ENCODE assay signal across 8 cellular contexts in the genomic region with DNA sequence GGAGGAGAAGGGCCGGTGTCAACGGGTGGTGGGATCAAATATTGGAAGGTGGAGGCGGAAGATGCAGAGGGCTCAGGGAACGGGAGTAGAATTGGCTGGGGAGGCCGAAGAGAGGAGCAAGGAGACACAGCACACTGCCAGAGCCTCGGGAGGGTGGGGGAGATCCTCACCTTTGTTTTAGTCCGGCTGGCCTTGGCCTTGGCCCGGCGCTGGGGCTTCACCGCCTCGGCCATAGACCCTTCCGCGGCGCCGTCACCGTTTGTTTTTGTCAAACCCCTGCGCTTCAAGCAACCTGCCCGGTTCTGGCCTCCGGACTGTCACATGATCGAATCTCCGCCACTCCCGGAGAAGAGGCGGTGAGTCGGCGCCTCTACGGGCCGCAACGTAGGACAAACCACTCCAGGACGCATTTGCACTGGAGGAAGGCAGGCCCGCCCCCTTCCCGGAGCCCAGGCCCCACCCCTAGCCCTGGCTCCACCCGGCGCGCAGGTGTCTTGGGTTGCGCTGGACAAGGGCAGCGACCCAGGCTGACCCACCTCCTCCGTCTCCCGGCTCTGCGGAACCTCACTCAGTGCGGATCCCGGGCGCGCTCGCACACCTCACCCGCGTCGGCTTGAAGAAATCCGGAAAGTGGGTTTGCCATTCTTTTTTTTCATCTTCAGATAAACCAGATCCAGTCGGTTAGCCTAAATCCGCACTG. TPM values are rescaled to one million over a fixed set of nuclear protein-coding genes. Genes with fewer than 3 reads are reported as not detected.
A peak's percentile ranks its signal among the peaks of the same experiment; 100 is the strongest.
DNase-seq lines count a peak whose midpoint lies in the region; ATAC-seq, FAIRE-seq and TF ChIP-seq lines count a peak whose summit lies in the region.

TSS of gene EPG5 (minus strand) at position 323 of the 700 bp plus-strand sequence. CDS start at position 233, 90 bp downstream.

- H3K9me3 Mint-ChIP-seq in activated naive CD8-positive, alpha-beta T cell treated with anti-CD3 and anti-CD28 coated beads, Interleukin-2, amount 50 U/mL, for 24 hours, result no peaks in the 10 kb centered on the region

- H3K4me3 Mint-ChIP-seq in activated naive CD8-positive, alpha-beta T cell treated with anti-CD3 and anti-CD28 coated beads, Interleukin-2, amount 50 U/mL, for 24 hours, result peak within 1 kb of the TSS; percentile 97

- H3K4me1 Mint-ChIP-seq in activated naive CD8-positive, alpha-beta T cell treated with anti-CD3 and anti-CD28 coated beads, Interleukin-2, amount 50 U/mL, for 24 hours, result peaks cover 44% of the 10 kb centered on the region

- peak; percentile 97 for ATAC-seq in HG02840 (IDR thresholded peaks at IDR 0.05; ENCODE audit: low FRiP score, unreplicated experiment)
- peak; percentile 94 for ATAC-seq in activated naive CD8-positive, alpha-beta T cell treated with anti-CD3 and anti-CD28 coated beads, Interleukin-2, amount 50 U/mL, for 24 hours

- peak within 1 kb of the TSS; percentile 65 for H3K9ac ChIP-seq in parathyroid adenoma

- TF ChIP-seq POLR2A in GM12892 (IDR thresholded peaks at IDR 0.05; ENCODE audit: low read depth, low read length), result peak; percentile 66; the same call in 1 of the 2 replicates

- peak within 1 kb of the TSS; percentile 87 for H2AFZ ChIP-seq in parathyroid adenoma

- H3K36me3 ChIP-seq in parathyroid adenoma (ENCODE audit: control insufficient read depth, insufficient read depth, low read length), result no peaks in the 10 kb centered on the region
- H3K36me3 ChIP-seq in tibial artery, result no peaks in the 10 kb centered on the region

- FAIRE-seq in GM12892 (lab: Jason Lieb, UNC), result peak; percentile 99

- no peaks in the 10 kb centered on the region for H3K9me3 ChIP-seq in parathyroid adenoma (ENCODE audit: control insufficient read depth, low read length)
- H3K9me3 ChIP-seq in tibial artery, result no peaks in the 10 kb centered on the region

- intact Hi-C loops in cardiac septum (cut with DNase I) (loop anchor here (5.0 kb wide), 1 partner anchor 105 kb away; the partner anchor contains the start of gene PSTPIP2), tibial artery (cut with DNase I; ENCODE audit: low total_unique reads) (loop anchor here (10.0 kb wide), 1 partner anchor 108 kb away; the partner anchor contains the start of gene PSTPIP2)

- DNase-seq in GM12892 (ENCODE audit: insufficient read length) (peak; percentile 87), NCI-H1436 (lab: John Stamatoyannopoulos, UW) (peak; percentile 88), T follicular helper cell (ENCODE audit: low read depth) (peak; percentile 88), cardiac septum (ENCODE audit: low spot score) (peak; percentile 98), tibial artery (peak; percentile 95 to 97)
- peak; percentile 92 for DNase-seq in activated naive CD8-positive, alpha-beta T cell treated with anti-CD3 and anti-CD28 coated beads, Interleukin-2, amount 50 U/mL, for 24 hours

- peaks cover 7% of the 10 kb centered on the region for H3K36me3 Mint-ChIP-seq in activated naive CD8-positive, alpha-beta T cell treated with anti-CD3 and anti-CD28 coated beads, Interleukin-2, amount 50 U/mL, for 24 hours (ENCODE audit: low read depth)

- H3K4me3 ChIP-seq in parathyroid adenoma (ENCODE audit: low read depth, low read length) (peak within 1 kb of the TSS; percentile 82), tibial artery (peak within 1 kb of the TSS; percentile 70 to 78)

- H3K27ac ChIP-seq in parathyroid adenoma, result peak within 1 kb of the TSS; percentile 68
- H3K27ac ChIP-seq in tibial artery, result peak within 1 kb of the TSS; percentile 62 to 77

- H3K4me1 ChIP-seq in parathyroid adenoma (peaks cover 5% of the 10 kb centered on the region), tibial artery (peaks cover 0 to 22% (median 15%) of the 10 kb centered on the region in 4 donors)

- H3K27me3 Mint-ChIP-seq in activated naive CD8-positive, alpha-beta T cell treated with anti-CD3 and anti-CD28 coated beads, Interleukin-2, amount 50 U/mL, for 24 hours, result no peaks in the 10 kb centered on the region

- H3K4me2 ChIP-seq in parathyroid adenoma (ENCODE audit: low read length), result peak within 1 kb of the TSS; percentile 84

- TF ChIP-seq CTCF in parathyroid adenoma (IDR thresholded peaks at IDR 0.05) (no peak), tibial artery (IDR thresholded peaks at IDR 0.05) (no peak)

- H3K27me3 ChIP-seq in parathyroid adenoma (ENCODE audit: control insufficient read depth, insufficient read depth, low read length) (no peaks in the 10 kb centered on the region), tibial artery (no peaks in the 10 kb centered on the region)

- peaks cover 28% of the 10 kb centered on the region for H3K79me2 ChIP-seq in parathyroid adenoma

- H3K27ac Mint-ChIP-seq in activated naive CD8-positive, alpha-beta T cell treated with anti-CD3 and anti-CD28 coated beads, Interleukin-2, amount 50 U/mL, for 24 hours, result peak within 1 kb of the TSS; percentile 80

RNA-seq across cellular contexts. Expression of gene EPG5, which starts in this region (rescaled TPM):
- 9.3 TPM for polyA plus RNA-seq in GM12892 (2012; ENCODE audit: missing spikeins)
- 16.7 TPM for total RNA-seq in cardiac septum

Comparison
In these comparisons a context has a peak if more than half of its experiments do, and no peak if none do; other contexts are left out.
1. Peak in every context shown above with its lines: DNase-seq, ATAC-seq, H3K4me3 ChIP-seq and H3K27ac ChIP-seq.